In genomic region chr6:124961784-124962611, GRCh38 we compare ENCODE assay signal across 1 cellular context.
TF ChIP-seq lines count a peak whose summit lies in the region.

Gene RNF217, plus strand, starts transcription at chr6:124962437. Its CDS starts 108 bp downstream, at chr6:124962545.

TF ChIP-seq in GM23338, 12 proteins besides CTCF, POLR2A, EP300 and RAD21 (continued from another document):
- TF ChIP-seq ZNF462 (CRISPR knock-in tag; IDR thresholded peaks at IDR 0.05) (no peak), EZH2phosphoT487 (IDR thresholded peaks at IDR 0.05; ENCODE audit: unreplicated experiment) (no peak), STAT1 (IDR thresholded peaks at IDR 0.05; ENCODE audit: unreplicated experiment) (no peak)
